In the genomic region with DNA sequence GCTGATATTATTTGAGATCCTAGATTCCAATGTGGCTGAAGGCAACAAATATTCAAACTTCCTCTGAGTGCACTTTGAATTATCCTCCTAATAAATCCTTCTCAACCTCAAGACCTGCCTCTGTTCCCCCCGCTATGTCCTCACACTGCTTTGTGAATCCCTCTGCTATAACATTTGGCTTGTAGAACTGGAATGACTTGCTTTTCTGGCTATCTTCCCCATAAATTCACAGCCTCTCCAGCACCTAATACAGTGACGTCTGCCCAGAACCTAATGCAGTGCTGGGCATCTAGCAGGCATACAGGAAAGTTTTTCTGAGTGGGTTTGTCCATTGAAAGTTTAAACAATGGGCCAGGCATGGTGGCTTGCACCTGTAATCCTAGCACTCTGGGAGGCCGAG, we compare ENCODE assay signal across 26 cellular contexts.
"Had no signal": no experiment of that assay in that cellular context is flagged by ENCODE, and none has a peak within 500 bp of the region (broad histone marks: within the 10 kb centered on the region; RNA-seq: fewer than 3 reads in every experiment).

No MANE protein-coding gene starts in this region.

- H3K36me3 ChIP-seq: adrenal gland, esophagus squamous epithelium, gastroesophageal sphincter, WERI-Rb-1 had no signal

- DNase-seq: activated B cell treated with CpG ODN at 0.5 μM for 24 hours; activated CD4-positive, alpha-beta T cell treated with anti-CD3 and anti-CD28 coated beads for 48 hours; activated CD4-positive, alpha-beta T cell treated with anti-CD3 and anti-CD28 coated beads, Interleukin-2, amount 50 U/mL, for 1 hour; activated CD4-positive, alpha-beta T cell treated with anti-CD3 and anti-CD28 coated beads, Interleukin-2, amount 50 U/mL, for 48 hours; activated CD8-positive, alpha-beta memory T cell treated with anti-CD3 and anti-CD28 coated beads for 24 hours; activated CD8-positive, alpha-beta T cell treated with anti-CD3 and anti-CD28 coated beads for 36 hours; activated effector memory CD4-positive, alpha-beta T cell treated with Interleukin-2 at 50 U/mL for 16 hours; activated naive CD4-positive, alpha-beta T cell treated with anti-CD3 and anti-CD28 coated beads for 36 hours; activated naive CD8-positive, alpha-beta T cell treated with anti-CD3 and anti-CD28 coated beads for 36 hours; activated naive CD8-positive, alpha-beta T cell treated with anti-CD3 and anti-CD28 coated beads, Interleukin-2, amount 50 U/mL, for 24 hours; activated T-cell treated with anti-CD3 and anti-CD28 coated beads, Interleukin-2, amount 50 U/mL, for 4 hours; adrenal gland; amygdala; aorta; body of pancreas; caudate nucleus; cortex of kidney; dermis blood vessel endothelial cell; effector CD4-positive, alpha-beta T cell; effector memory CD8-positive, alpha-beta T cell; esophagus squamous epithelium; foreskin melanocyte; T-helper 2 cell; WERI-Rb-1 had no signal

- H3K9me3 ChIP-seq: adrenal gland, body of pancreas, esophagus squamous epithelium, gastroesophageal sphincter had no signal

- H3K27ac ChIP-seq: adrenal gland, body of pancreas, epithelial cell of prostate, esophagus squamous epithelium, gastroesophageal sphincter, WERI-Rb-1 had no signal

- H3K4me3 ChIP-seq: adrenal gland, body of pancreas, esophagus squamous epithelium, gastroesophageal sphincter had no signal

- H3K27me3 ChIP-seq: adrenal gland, body of pancreas, esophagus squamous epithelium, gastroesophageal sphincter had no signal
